8 cellular contexts compared by ENCODE assay signal in genomic region chr12:54723653-54724256, GRCh38.
A peak's percentile ranks its signal among the peaks of the same experiment; 100 is the strongest.
DNase-seq lines count a peak whose midpoint lies in the region; FAIRE-seq and TF ChIP-seq lines count a peak whose summit lies in the region.

No MANE protein-coding gene starts in this region.

- H3K9ac ChIP-seq in endothelial cell of umbilical vein (replicated peaks; ENCODE audit: extremely low read depth, insufficient read depth, low read length): no peak overlapping the region

- dilution Hi-C loops in endothelial cell of umbilical vein (cut with MboI; ENCODE audit: extremely low pct_ligation_motif_present, low sequenced_read_pairs): no loop called here

- H3K4me2 ChIP-seq in endothelial cell of umbilical vein (ENCODE audit: insufficient read depth, low read length): no peak overlapping the region

- no peak for TF ChIP-seq POLR2A in endothelial cell of umbilical vein (IDR thresholded peaks at IDR 0.05; ENCODE audit: low read depth, low read length)

- H3K9me1 ChIP-seq in endothelial cell of umbilical vein (replicated peaks; ENCODE audit: control insufficient read depth, extremely low read depth, insufficient read depth, low read length): no peaks in the 10 kb centered on the region

- H4K20me1 ChIP-seq in endothelial cell of umbilical vein (replicated peaks; ENCODE audit: control insufficient read depth, extremely low read depth, insufficient read depth, low read length): no peaks in the 10 kb centered on the region

- intact Hi-C loops in endothelial cell of umbilical vein (cut with micrococcal nuclease): loop anchor here (1.0 kb wide), 1 partner anchor 235 kb away; no protein-coding TSS in a partner anchor

- H3K79me2 ChIP-seq in endothelial cell of umbilical vein (ENCODE audit: control insufficient read depth, insufficient read depth, low read length): no peaks in the 10 kb centered on the region

- H3K4me1 ChIP-seq in endothelial cell of umbilical vein (ENCODE audit: control insufficient read depth, extremely low read depth, insufficient read depth, low read length): no peaks in the 10 kb centered on the region

- FAIRE-seq in endothelial cell of umbilical vein (lab: Jason Lieb, UNC): peak; percentile 80

- H3K36me3 ChIP-seq in endothelial cell of umbilical vein (ENCODE audit: control insufficient read depth in 2 of 2, extremely low read depth in 1 of 2, insufficient read depth in 2 of 2, low read length in 2 of 2): no peaks in the 10 kb centered on the region

- CTCF ChIA-PET in endothelial cell of umbilical vein (lab: Charles Lee): interaction anchor here (0.8 to 2.4 kb wide), 10 partner anchors 11 to 344 kb away, joined by 3 to 14 read pairs (median 10); no protein-coding TSS in a partner anchor

- H3K9me3 ChIP-seq in endothelial cell of umbilical vein (replicated peaks; ENCODE audit: control insufficient read depth, insufficient read depth, low read length): no peaks in the 10 kb centered on the region

- TF ChIP-seq CTCF in endothelial cell of umbilical vein (IDR thresholded peaks at IDR 0.05; ENCODE audit: extremely low read depth in 1 of 2, insufficient read depth in 1 of 2, low read depth in 1 of 2, low read length in 2 of 2): peak; percentile 44 to 62

- H3K27me3 ChIP-seq in endothelial cell of umbilical vein (ENCODE audit: control insufficient read depth in 2 of 2, insufficient read depth in 2 of 2, low read length in 2 of 2): peaks cover 1 to 2% of the 10 kb centered on the region in 2 experiments

- peak; percentile 19 for DNase-seq in NOMO-1 treated with DMSO at 0.1 percent for 48 hours (lab: John Stamatoyannopoulos, UW; ENCODE audit: unreplicated experiment)
- no peak for DNase-seq in NOMO-1 treated with dmso at 0.1 percent for 144 hours (lab: John Stamatoyannopoulos, UW; ENCODE audit: unreplicated experiment)
- peak; percentile 16 for DNase-seq in H4 (ENCODE audit: low spot score)
- DNase-seq in OCI-M1 (lab: John Stamatoyannopoulos, UW): peak; percentile 64
- DNase-seq in endothelial cell of umbilical vein (ENCODE audit: low read depth, low spot score): peak; percentile 24
- peak; percentile 5 to 30 for DNase-seq in stimulated activated CD4-positive, alpha-beta T cell treated with anti-CD3 and anti-CD28 coated beads, Interleukin-2, amount 100 ng/mL, for 24 hours
- no peak for DNase-seq in T1000 (lab: John Stamatoyannopoulos, UW)
- DNase-seq in cerebellar nuclear complex (lab: John Stamatoyannopoulos, UW): no peak

- H2AFZ ChIP-seq in endothelial cell of umbilical vein (ENCODE audit: low read depth, low read length): no peak overlapping the region

- BruUV-seq in endothelial cell of umbilical vein (replicated peaks; lab: Mats Ljungman, UMichigan): no TSS peak

- H3K4me3 ChIP-seq in endothelial cell of umbilical vein (replicated peaks in 1 of 3; ENCODE audit: insufficient read depth in 1 of 3, low read depth in 1 of 3, low read length in 3 of 3): no peak overlapping the region

- POLR2A ChIA-PET in endothelial cell of umbilical vein (lab: Charles Lee): no interaction called here

- H3K27ac ChIP-seq in endothelial cell of umbilical vein (ENCODE audit: insufficient read depth, low read depth, low read length): no peak overlapping the region

TF ChIP-seq in endothelial cell of umbilical vein, 7 proteins besides CTCF, POLR2A, EP300 and RAD21:
- TF ChIP-seq JUN (IDR thresholded peaks at IDR 0.05; ENCODE audit: borderline replicate concordance, insufficient read depth, insufficient read length, low read depth) (no peak), EZH2 (IDR thresholded peaks at IDR 0.05; ENCODE audit: borderline replicate concordance, low read depth, low read length, severe bottlenecking) (no peak), FOS (IDR thresholded peaks at IDR 0.05; ENCODE audit: borderline replicate concordance, insufficient read depth, low read length) (no peak), POLR2AphosphoS5 (IDR thresholded peaks at IDR 0.05; ENCODE audit: insufficient read depth, low read depth, low read length) (no peak), GATA2 (IDR thresholded peaks at IDR 0.05; ENCODE audit: insufficient read depth, insufficient read length, low read depth, low read length) (no peak), MYC (IDR thresholded peaks at IDR 0.05; ENCODE audit: low read depth, low read length) (no peak), MAX (IDR thresholded peaks at IDR 0.05; ENCODE audit: insufficient read depth, insufficient read length) (no peak)

Comparison
In these comparisons a context has a peak if more than half of its experiments do, and no peak if none do; other contexts are left out.
1. DNase-seq: peak in NOMO-1 treated with DMSO at 0.1 percent for 48 hours (single experiment), H4 (single experiment), OCI-M1 (single experiment), endothelial cell of umbilical vein (single experiment) and stimulated activated CD4-positive, alpha-beta T cell treated with anti-CD3 and anti-CD28 coated beads, Interleukin-2, amount 100 ng/mL, for 24 hours (2 of 2); none in NOMO-1 treated with dmso at 0.1 percent for 144 hours (single experiment), T1000 (single experiment) and cerebellar nuclear complex (0 of 2).